In genomic region chr1:26938004-26938658, GRCh38 we compare ENCODE assay signal across 1 cellular context.
TF ChIP-seq lines count a peak whose summit lies in the region.

No MANE protein-coding gene starts in this region.

TF ChIP-seq in HepG2, 621 proteins besides CTCF, POLR2A, EP300 and RAD21 (continued from another document and continues in another):
- no peak for TF ChIP-seq KDM5B (CRISPR knock-in tag; IDR thresholded peaks at IDR 0.05; ENCODE audit: borderline replicate concordance)
- peak; percentile 92; the same call in 1 of the 2 replicates for TF ChIP-seq SMAD1 (CRISPR knock-in tag; IDR thresholded peaks at IDR 0.05; ENCODE audit: borderline replicate concordance, low read depth)
- TF ChIP-seq ZNF784 (CRISPR knock-in tag; IDR thresholded peaks at IDR 0.05; ENCODE audit: borderline replicate concordance), result peak; percentile 66; the same call in 1 of the 2 replicates
- no peak for TF ChIP-seq ZNF839 (CRISPR knock-in tag; IDR thresholded peaks at IDR 0.05; ENCODE audit: borderline replicate concordance)
- peak; percentile 79 for TF ChIP-seq FOXA3 (CRISPR knock-in tag; IDR thresholded peaks at IDR 0.05)
- TF ChIP-seq DRAP1 (CRISPR knock-in tag; IDR thresholded peaks at IDR 0.05), result peak; percentile 57
- no peak for TF ChIP-seq ZNF33A (CRISPR knock-in tag; IDR thresholded peaks at IDR 0.05; ENCODE audit: borderline replicate concordance)
- TF ChIP-seq MTA3 (CRISPR knock-in tag; IDR thresholded peaks at IDR 0.05), result no peak
- TF ChIP-seq ZNF318 (CRISPR knock-in tag; IDR thresholded peaks at IDR 0.05), result no peak; the same call in 1 of the 2 replicates
- peak; percentile 21 for TF ChIP-seq STAG1 (CRISPR knock-in tag; IDR thresholded peaks at IDR 0.05)
- no peak for TF ChIP-seq ZNF431 (CRISPR knock-in tag; IDR thresholded peaks at IDR 0.05; ENCODE audit: borderline replicate concordance, low read depth)
- peak; percentile 94 for TF ChIP-seq HDAC1 (CRISPR knock-in tag; IDR thresholded peaks at IDR 0.05)
- no peak for TF ChIP-seq ZNF20 (CRISPR knock-in tag; IDR thresholded peaks at IDR 0.05)
- no peak; the same call in 1 of the 2 replicates for TF ChIP-seq HIVEP1 (CRISPR knock-in tag; IDR thresholded peaks at IDR 0.05)
- TF ChIP-seq ZNF12 (CRISPR knock-in tag; IDR thresholded peaks at IDR 0.05), result 0 out of 2 replicates have a peak, but pooled peaks have one; percentile 22
- TF ChIP-seq FOXA1 (IDR thresholded peaks at IDR 0.05), result no peak
- TF ChIP-seq FOXA1 (CRISPR knock-in tag; IDR thresholded peaks at IDR 0.05), result no peak
- TF ChIP-seq ZNF44 (CRISPR knock-in tag; IDR thresholded peaks at IDR 0.05), result 0 out of 2 replicates have a peak, but pooled peaks have one; percentile 81
- no peak; the same call in 1 of the 2 replicates for TF ChIP-seq ZNF737 (CRISPR knock-in tag; IDR thresholded peaks at IDR 0.05; ENCODE audit: borderline replicate concordance)
- peak; percentile 74 for TF ChIP-seq ZFY (CRISPR knock-in tag; IDR thresholded peaks at IDR 0.05)
- peak; percentile 87 for TF ChIP-seq RCOR2 (CRISPR knock-in tag; IDR thresholded peaks at IDR 0.05)
- no peak; the same call in 1 of the 2 replicates for TF ChIP-seq ZNF317 (CRISPR knock-in tag; IDR thresholded peaks at IDR 0.05)
- no peak for TF ChIP-seq GLMP (CRISPR knock-in tag; IDR thresholded peaks at IDR 0.05; ENCODE audit: borderline replicate concordance)
- no peak for TF ChIP-seq PAF1 (CRISPR knock-in tag; IDR thresholded peaks at IDR 0.05)
- no peak for TF ChIP-seq CREB1 (IDR thresholded peaks at IDR 0.05)
- TF ChIP-seq CREB1 (CRISPR knock-in tag; IDR thresholded peaks at IDR 0.05), result peak; percentile 76
- TF ChIP-seq ZNF451 (CRISPR knock-in tag; IDR thresholded peaks at IDR 0.05), result no peak
- TF ChIP-seq ZNF235 (CRISPR knock-in tag; IDR thresholded peaks at IDR 0.05; ENCODE audit: borderline replicate concordance), result no peak
- TF ChIP-seq YY1 (IDR thresholded peaks at IDR 0.05; ENCODE audit: insufficient read depth, insufficient replicate concordance, low read depth, low read length), result peak; percentile 9
- peak; percentile 61; the same call in 1 of the 2 replicates for TF ChIP-seq HOXA5 (CRISPR knock-in tag; IDR thresholded peaks at IDR 0.05)
- no peak for TF ChIP-seq ZNF224 (CRISPR knock-in tag; IDR thresholded peaks at IDR 0.05)
- no peak for TF ChIP-seq CENPX (CRISPR knock-in tag; IDR thresholded peaks at IDR 0.05)
- TF ChIP-seq ZBTB42 (CRISPR knock-in tag; IDR thresholded peaks at IDR 0.05), result no peak
- TF ChIP-seq HOXD1 (CRISPR knock-in tag; IDR thresholded peaks at IDR 0.05), result peak; percentile 48; the same call in 1 of the 2 replicates
- no peak for TF ChIP-seq ZFP36L2 (CRISPR knock-in tag; IDR thresholded peaks at IDR 0.05)
- TF ChIP-seq DBP (CRISPR knock-in tag; IDR thresholded peaks at IDR 0.05; ENCODE audit: not compliant biosample characterization), result peak; percentile 53
- no peak; the same call in 1 of the 2 replicates for TF ChIP-seq SMAD3 (CRISPR knock-in tag; IDR thresholded peaks at IDR 0.05)
- TF ChIP-seq ZMAT5 (CRISPR knock-in tag; IDR thresholded peaks at IDR 0.05; ENCODE audit: borderline replicate concordance, low read depth), result no peak
- TF ChIP-seq PRPF4 (IDR thresholded peaks at IDR 0.05; ENCODE audit: low read depth, low read length, poor library complexity, severe bottlenecking), result no peak
- TF ChIP-seq KIAA2018 (CRISPR knock-in tag; IDR thresholded peaks at IDR 0.05; ENCODE audit: borderline replicate concordance), result no peak
- no peak; the same call in 1 of the 2 replicates for TF ChIP-seq TRAFD1 (CRISPR knock-in tag; IDR thresholded peaks at IDR 0.05; ENCODE audit: borderline replicate concordance)
- TF ChIP-seq ZNF883 (CRISPR knock-in tag; IDR thresholded peaks at IDR 0.05; ENCODE audit: not compliant biosample characterization), result no peak
- 0 out of 2 replicates have a peak, but pooled peaks have one; percentile 6 for TF ChIP-seq FOSL1 (CRISPR knock-in tag; IDR thresholded peaks at IDR 0.05; ENCODE audit: borderline replicate concordance)
